ENCODE assay signal across 8 cellular contexts in the genomic region with DNA sequence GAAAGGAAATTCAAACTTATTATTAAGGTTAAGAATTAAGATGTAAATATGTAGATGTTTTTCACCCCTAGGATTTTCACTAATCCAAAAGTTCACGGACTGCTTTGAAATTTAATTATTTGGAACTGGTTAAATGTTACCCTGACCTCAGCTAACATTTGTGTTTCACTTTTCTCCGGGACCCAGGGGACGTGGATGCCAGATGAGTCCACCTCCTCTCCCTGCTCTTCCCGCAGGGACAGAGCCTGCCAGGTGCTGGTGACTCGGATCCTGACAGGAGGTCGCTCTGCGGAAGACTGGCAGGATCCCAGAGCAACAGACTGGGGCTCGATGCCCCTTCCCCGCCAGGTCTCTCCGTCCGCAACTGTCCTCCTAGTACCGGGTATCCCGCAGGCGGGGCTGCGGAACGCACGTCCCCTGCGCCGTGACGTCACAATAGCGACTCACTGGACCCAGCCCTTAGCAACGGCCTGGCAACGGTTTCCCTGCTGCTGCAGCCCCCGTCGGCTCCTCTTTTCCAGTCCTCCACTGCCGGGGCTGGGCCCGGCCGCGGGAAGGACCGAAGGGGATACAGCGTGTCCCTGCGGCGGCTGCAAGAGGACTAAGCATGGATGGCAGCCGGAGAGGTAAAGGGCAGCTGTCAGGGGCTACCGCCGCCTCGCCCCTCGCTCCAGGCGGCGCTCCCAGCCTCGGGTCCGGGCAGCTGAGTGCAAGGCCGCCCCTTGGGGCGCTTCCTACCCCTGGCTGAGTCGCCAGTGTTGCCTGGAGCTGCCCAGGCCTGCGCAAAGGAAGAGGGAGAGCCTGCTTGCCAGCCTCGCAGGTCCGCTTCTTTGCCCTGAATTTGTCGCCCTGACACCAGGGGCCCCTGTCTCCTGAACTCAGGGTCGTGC. TPM values are rescaled to one million over a fixed set of nuclear protein-coding genes. Genes with fewer than 3 reads are reported as not detected.
DNase-seq lines count a peak whose midpoint lies in the region; ATAC-seq and TF ChIP-seq lines count a peak whose summit lies in the region.

SPATA7 (plus strand) TSS at position 446 of the 890 bp plus-strand sequence; CDS start at position 608, 162 bp downstream.

- H3K27me3 Mint-ChIP-seq in CD14-positive monocyte (ENCODE audit: low read depth in 3 of 3): peaks cover 7 to 15% (median 11%) of the 10 kb centered on the region in 3 donors
- no peaks in the 10 kb centered on the region for H3K27me3 Mint-ChIP-seq in activated CD4-positive, alpha-beta memory T cell treated with anti-CD3 and anti-CD28 coated beads for 36 hours

- H3K4me3 Mint-ChIP-seq in CD14-positive monocyte: peak within 1 kb of the TSS; percentile 97 to 98
- peak within 1 kb of the TSS; percentile 95 for H3K4me3 Mint-ChIP-seq in activated CD4-positive, alpha-beta memory T cell treated with anti-CD3 and anti-CD28 coated beads for 36 hours

- CTCF ChIA-PET in activated CD4-positive, alpha-beta memory T cell treated with anti-CD3 and anti-CD28 coated beads for 36 hours (lab: Charles Lee): interaction anchor here (0.9 to 1.2 kb wide), 2 partner anchors 30 to 196 kb away, joined by 3 read pairs; no protein-coding TSS in a partner anchor

- peak within 1 kb of the TSS; percentile 97 to 100 for H3K4me3 ChIP-seq in duodenal mucosa (ENCODE audit: low read depth in 1 of 2, low read length in 2 of 2)
- H3K4me3 ChIP-seq in liver (ENCODE audit: low read depth in 1 of 3, low read length in 3 of 3): peak within 1 kb of the TSS; percentile 92 to 100 (median 94)

- H3K27ac ChIP-seq in duodenal mucosa (ENCODE audit: low read depth, low read length) (peak within 1 kb of the TSS; percentile 65), liver (ENCODE audit: low read depth in 1 of 2, low read length in 2 of 2) (peak within 1 kb of the TSS; percentile 72 to 74)

- H3K27ac Mint-ChIP-seq in CD14-positive monocyte: peak within 1 kb of the TSS in 6 of 7 donors; percentile 90 to 95 (median 92)
- peak within 1 kb of the TSS; percentile 76 for H3K27ac Mint-ChIP-seq in activated CD4-positive, alpha-beta memory T cell treated with anti-CD3 and anti-CD28 coated beads for 36 hours

- peaks cover 18% of the 10 kb centered on the region for H3K4me1 Mint-ChIP-seq in CD14-positive monocyte
- peaks cover 14% of the 10 kb centered on the region for H3K4me1 Mint-ChIP-seq in activated CD4-positive, alpha-beta memory T cell treated with anti-CD3 and anti-CD28 coated beads for 36 hours (ENCODE audit: low read depth)

- DNase-seq in CD14-positive monocyte (ENCODE audit: low spot score) (peak; percentile 84), NCI-H526 (lab: John Stamatoyannopoulos, UW) (peak; percentile 78 to 95)
- DNase-seq in activated CD4-positive, alpha-beta memory T cell treated with anti-CD3 and anti-CD28 coated beads for 36 hours: peak; percentile 90
- DNase-seq in stimulated activated CD4-positive, alpha-beta T cell treated with anti-CD3 and anti-CD28 coated beads, Interleukin-4, amount 100 ng/mL, for 1 hour: peak; percentile 80

- WGBS in liver: under 1% methylated on average over 50 of the region's 50 CpGs

- peak within 1 kb of the TSS; percentile 84 to 92 for H3K9ac ChIP-seq in duodenal mucosa (ENCODE audit: low read depth in 1 of 2, low read length in 2 of 2)
- peak within 1 kb of the TSS; percentile 61 to 86 for H3K9ac ChIP-seq in liver (ENCODE audit: low read depth in 1 of 2, low read length in 2 of 2)

- H3K36me3 Mint-ChIP-seq in CD14-positive monocyte: no peaks in the 10 kb centered on the region
- no peaks in the 10 kb centered on the region for H3K36me3 Mint-ChIP-seq in activated CD4-positive, alpha-beta memory T cell treated with anti-CD3 and anti-CD28 coated beads for 36 hours

- peak; percentile 99 for ATAC-seq in GM19328 (IDR thresholded peaks at IDR 0.05; ENCODE audit: unreplicated experiment)
- peak; percentile 98 for ATAC-seq in HG03469 (IDR thresholded peaks at IDR 0.05; ENCODE audit: unreplicated experiment)

- peak; percentile 39 to 40 for TF ChIP-seq RAD21 in liver (IDR thresholded peaks at IDR 0.05)

- no peaks in the 10 kb centered on the region for H3K36me3 ChIP-seq in duodenal mucosa (ENCODE audit: control insufficient read depth in 1 of 2, insufficient read depth in 2 of 2, low read length in 2 of 2)
- no peaks in the 10 kb centered on the region for H3K36me3 ChIP-seq in liver (ENCODE audit: control insufficient read depth in 4 of 4, insufficient read depth in 3 of 4, low read depth in 1 of 4, low read length in 3 of 4)

- no peaks in the 10 kb centered on the region for H3K27me3 ChIP-seq in duodenal mucosa (ENCODE audit: control insufficient read depth in 1 of 2, insufficient read depth in 2 of 2, low read length in 2 of 2)
- no peaks in the 10 kb centered on the region for H3K27me3 ChIP-seq in liver (ENCODE audit: control insufficient read depth in 4 of 4, insufficient read depth in 4 of 4, low read length in 3 of 4)

- POLR2A ChIA-PET in activated CD4-positive, alpha-beta memory T cell treated with anti-CD3 and anti-CD28 coated beads for 36 hours (lab: Charles Lee): interaction anchor here (0.6 kb wide), 1 partner anchor 12 kb away, joined by 3 read pairs; no protein-coding TSS in a partner anchor

- no peaks in the 10 kb centered on the region for H3K9me3 Mint-ChIP-seq in CD14-positive monocyte
- H3K9me3 Mint-ChIP-seq in activated CD4-positive, alpha-beta memory T cell treated with anti-CD3 and anti-CD28 coated beads for 36 hours: no peaks in the 10 kb centered on the region

- TF ChIP-seq CTCF in CD14-positive monocyte (IDR thresholded peaks at IDR 0.05) (no peak), liver (IDR thresholded peaks at IDR 0.05; ENCODE audit: low read depth, low read length, missing input control) (no peak)

- intact Hi-C loops in CD14-positive monocyte (cut with micrococcal nuclease): loop anchor here in 1 of 2 donors (10.0 kb wide), 1 partner anchor 381 kb away; the partner anchor contains the start of gene GPR65
- intact Hi-C loops in activated CD4-positive, alpha-beta memory T cell treated with anti-CD3 and anti-CD28 coated beads for 36 hours (cut with micrococcal nuclease): loop anchor here (10.0 kb wide), 3 partner anchors 169 to 381 kb away; partner anchors contain the start of genes GPR65 and PTPN21

- peaks cover 7 to 17% of the 10 kb centered on the region in 2 donors for H3K4me1 ChIP-seq in duodenal mucosa (ENCODE audit: control insufficient read depth in 1 of 2, insufficient read depth in 2 of 2, low read length in 2 of 2)
- peaks cover 0 to 16% (median 10%) of the 10 kb centered on the region in 4 donors for H3K4me1 ChIP-seq in liver (ENCODE audit: control insufficient read depth in 4 of 4, insufficient read depth in 4 of 4, low read length in 3 of 4)

- H3K9me3 ChIP-seq in duodenal mucosa (ENCODE audit: control insufficient read depth in 1 of 2, low read length in 2 of 2) (no peaks in the 10 kb centered on the region), liver (ENCODE audit: control insufficient read depth in 4 of 4, low read length in 3 of 4) (no peaks in the 10 kb centered on the region)

TF ChIP-seq in liver, 16 proteins besides CTCF, POLR2A, EP300 and RAD21 (continues in another document):
- TF ChIP-seq JUND (IDR thresholded peaks at IDR 0.05): no peak
- peak; percentile 25 to 44 for TF ChIP-seq RXRA (IDR thresholded peaks at IDR 0.05)
- TF ChIP-seq, protein P1, sequence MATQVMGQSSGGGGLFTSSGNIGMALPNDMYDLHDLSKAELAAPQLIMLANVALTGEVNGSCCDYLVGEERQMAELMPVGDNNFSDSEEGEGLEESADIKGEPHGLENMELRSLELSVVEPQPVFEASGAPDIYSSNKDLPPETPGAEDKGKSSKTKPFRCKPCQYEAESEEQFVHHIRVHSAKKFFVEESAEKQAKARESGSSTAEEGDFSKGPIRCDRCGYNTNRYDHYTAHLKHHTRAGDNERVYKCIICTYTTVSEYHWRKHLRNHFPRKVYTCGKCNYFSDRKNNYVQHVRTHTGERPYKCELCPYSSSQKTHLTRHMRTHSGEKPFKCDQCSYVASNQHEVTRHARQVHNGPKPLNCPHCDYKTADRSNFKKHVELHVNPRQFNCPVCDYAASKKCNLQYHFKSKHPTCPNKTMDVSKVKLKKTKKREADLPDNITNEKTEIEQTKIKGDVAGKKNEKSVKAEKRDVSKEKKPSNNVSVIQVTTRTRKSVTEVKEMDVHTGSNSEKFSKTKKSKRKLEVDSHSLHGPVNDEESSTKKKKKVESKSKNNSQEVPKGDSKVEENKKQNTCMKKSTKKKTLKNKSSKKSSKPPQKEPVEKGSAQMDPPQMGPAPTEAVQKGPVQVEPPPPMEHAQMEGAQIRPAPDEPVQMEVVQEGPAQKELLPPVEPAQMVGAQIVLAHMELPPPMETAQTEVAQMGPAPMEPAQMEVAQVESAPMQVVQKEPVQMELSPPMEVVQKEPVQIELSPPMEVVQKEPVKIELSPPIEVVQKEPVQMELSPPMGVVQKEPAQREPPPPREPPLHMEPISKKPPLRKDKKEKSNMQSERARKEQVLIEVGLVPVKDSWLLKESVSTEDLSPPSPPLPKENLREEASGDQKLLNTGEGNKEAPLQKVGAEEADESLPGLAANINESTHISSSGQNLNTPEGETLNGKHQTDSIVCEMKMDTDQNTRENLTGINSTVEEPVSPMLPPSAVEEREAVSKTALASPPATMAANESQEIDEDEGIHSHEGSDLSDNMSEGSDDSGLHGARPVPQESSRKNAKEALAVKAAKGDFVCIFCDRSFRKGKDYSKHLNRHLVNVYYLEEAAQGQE (IDR thresholded peaks at IDR 0.05): no peak
- TF ChIP-seq YY1 (IDR thresholded peaks at IDR 0.05): peak; percentile 52
- TF ChIP-seq EGR1 (IDR thresholded peaks at IDR 0.05; ENCODE audit: low read depth in 2 of 2): no peak
- TF ChIP-seq TAF1 (conservative IDR thresholded peaks at IDR 0.05): peak; percentile 54
- TF ChIP-seq SP1 (IDR thresholded peaks at IDR 0.05): no peak
- TF ChIP-seq ATF3 (IDR thresholded peaks at IDR 0.05): no peak
- TF ChIP-seq GABPA (IDR thresholded peaks at IDR 0.05 in 1 of 2, conservative IDR thresholded peaks at IDR 0.05 in 1 of 2): peak in 1 of 2 donors; percentile 41
- TF ChIP-seq FOXA2 (IDR thresholded peaks at IDR 0.05): no peak

RNA-seq across cellular contexts. Expression of gene SPATA7, which starts in this region (rescaled TPM):
- 1 to 10 TPM; 3.4 to 4.8 TPM for polyA plus RNA-seq in CD14-positive monocyte
- total RNA-seq in activated CD4-positive, alpha-beta memory T cell treated with anti-CD3 and anti-CD28 coated beads for 36 hours: 1 to 10 TPM; 4.2 to 4.5 TPM
- 1 to 10 TPM; 4.5 to 5.0 TPM for total RNA-seq in liver
- polyA plus RNA-seq in liver: 1 to 10 TPM; 2.9 to 4.3 TPM

Comparison
In these comparisons a context has a peak if more than half of its experiments do, and no peak if none do; other contexts are left out.
1. Peak in every context shown above with its lines: DNase-seq, ATAC-seq, H3K4me3 ChIP-seq and H3K27ac ChIP-seq.